In the genomic region with DNA sequence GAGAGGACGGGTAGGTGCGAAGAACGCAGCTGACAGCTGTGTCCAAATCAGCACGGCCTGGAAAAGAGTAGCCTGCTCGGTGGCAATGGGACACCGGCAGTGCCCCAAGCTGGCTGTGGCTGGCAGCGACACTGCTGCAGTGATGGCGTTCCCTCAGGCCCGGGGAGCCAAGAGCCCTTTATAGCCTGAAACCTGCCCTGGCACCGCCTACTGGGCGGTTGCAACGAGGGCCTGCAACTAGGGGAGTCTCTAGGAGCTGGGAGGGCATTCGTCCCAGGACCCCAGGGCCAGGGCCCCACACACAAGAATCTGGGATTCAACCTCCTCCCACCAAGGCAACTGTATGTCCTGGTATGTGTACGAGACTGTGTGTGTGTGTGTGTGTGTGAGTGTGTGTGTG, we compare ENCODE assay signal across 13 cellular contexts. TPM values are rescaled to one million over a fixed set of nuclear protein-coding genes. Genes with fewer than 3 reads are reported as not detected.
"Had no signal": no experiment of that assay in that cellular context is flagged by ENCODE, and none has a peak within 500 bp of the region (broad histone marks: within the 10 kb centered on the region; RNA-seq: fewer than 3 reads in every experiment).

No MANE protein-coding gene starts in this region.

- ATAC-seq: activated CD8-positive, alpha-beta T cell treated with anti-CD3 and anti-CD28 coated beads, Interleukin-2, amount 10 ng/mL, durations not matched to agents 7 days and 5 days; activated naive CD4-positive, alpha-beta T cell treated with anti-CD3 and anti-CD28 coated beads, Interleukin-2, amount 50 U/mL, for 72 hours; effector memory CD8-positive, alpha-beta T cell; pancreas had no signal

- H3K4me3 ChIP-seq: hepatocyte, pancreas, tibial nerve had no signal

- H3K27ac Mint-ChIP-seq: activated CD8-positive, alpha-beta T cell treated with anti-CD3 and anti-CD28 coated beads, Interleukin-2, amount 10 ng/mL, durations not matched to agents 7 days and 5 days; activated naive CD4-positive, alpha-beta T cell treated with anti-CD3 and anti-CD28 coated beads, Interleukin-2, amount 50 U/mL, for 72 hours; activated T-helper 2 cell treated with anti-CD3 and anti-CD28 coated beads, Interferon-gamma antibody, Interleukin-2, Interleukin-4, amounts not matched to agents 10 μg/mL and 5 μg/mL and 100 μg/mL, durations not matched to agents 14 hours and 24 hours and 36 hours; effector memory CD8-positive, alpha-beta T cell; nephron progenitor cell had no signal

- H3K36me3 ChIP-seq: pancreas, tibial nerve had no signal

- H3K9me3 ChIP-seq: pancreas, tibial nerve had no signal

- H3K4me2 ChIP-seq: hepatocyte had no signal

- H3K27ac ChIP-seq: hepatocyte, pancreas, tibial nerve had no signal

- H2AFZ ChIP-seq: hepatocyte had no signal

- H3K9me3 Mint-ChIP-seq: activated naive CD4-positive, alpha-beta T cell treated with anti-CD3 and anti-CD28 coated beads, Interleukin-2, amount 50 U/mL, for 72 hours; activated T-helper 2 cell treated with anti-CD3 and anti-CD28 coated beads, Interferon-gamma antibody, Interleukin-2, Interleukin-4, amounts not matched to agents 10 μg/mL and 5 μg/mL and 100 μg/mL, durations not matched to agents 14 hours and 24 hours and 36 hours; brain; effector memory CD8-positive, alpha-beta T cell; nephron progenitor cell had no signal

- H3K36me3 Mint-ChIP-seq: brain had no signal

- H3K27me3 ChIP-seq: pancreas had no signal

- H3K4me3 Mint-ChIP-seq: activated CD8-positive, alpha-beta T cell treated with anti-CD3 and anti-CD28 coated beads, Interleukin-2, amount 10 ng/mL, durations not matched to agents 7 days and 5 days; brain; effector memory CD8-positive, alpha-beta T cell; nephron progenitor cell had no signal

- DNase-seq: activated CD8-positive, alpha-beta T cell treated with anti-CD3 and anti-CD28 coated beads, Interleukin-2, amount 10 ng/mL, durations not matched to agents 7 days and 5 days; amygdala; effector memory CD8-positive, alpha-beta T cell; mammary epithelial cell; nephron progenitor cell; stimulated activated CD4-positive, alpha-beta T cell treated with anti-CD3 and anti-CD28 coated beads, Interleukin-4, amount 100 ng/mL, for 4 hours; T-helper 9 cell had no signal

RNA-seq across cellular contexts. Expression of a gene that starts 6.7 kb away (rescaled TPM):
- total RNA-seq: activated CD8-positive, alpha-beta T cell treated with anti-CD3 and anti-CD28 coated beads, Interleukin-2, amount 10 ng/mL, durations not matched to agents 7 days and 5 days; activated T-helper 2 cell treated with anti-CD3 and anti-CD28 coated beads, Interferon-gamma antibody, Interleukin-2, Interleukin-4, amounts not matched to agents 10 μg/mL and 5 μg/mL and 100 μg/mL, durations not matched to agents 14 hours and 24 hours and 36 hours had no signal
